Comparison of ENCODE assay signal across 5 cellular contexts in the genomic region with DNA sequence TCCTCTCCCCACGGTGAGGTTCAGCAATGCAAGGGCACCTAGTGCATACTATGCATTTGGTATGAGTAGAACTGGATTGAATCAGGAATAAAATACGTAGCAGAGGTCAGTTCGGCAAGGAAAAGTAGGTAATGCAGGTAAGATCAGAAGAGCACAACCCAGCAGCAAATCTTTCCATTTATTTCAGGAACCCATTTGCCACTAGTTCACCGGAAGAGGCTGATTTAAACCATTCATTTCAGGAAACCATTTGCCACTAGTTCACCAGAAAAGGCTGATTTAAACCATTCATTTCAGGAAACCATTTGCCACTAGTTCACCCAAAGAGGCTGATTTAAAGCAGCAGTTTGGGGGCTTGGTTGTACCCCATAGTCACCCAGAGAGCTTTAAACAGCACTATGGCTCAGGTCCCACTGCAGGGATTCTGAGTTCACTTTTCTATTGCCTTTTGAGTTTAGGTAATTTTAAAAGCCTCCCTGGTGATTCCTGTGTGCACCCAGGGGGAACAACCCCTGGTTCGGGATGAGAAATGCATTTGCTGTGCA. TPM values are rescaled to one million over a fixed set of nuclear protein-coding genes. Genes with fewer than 3 reads are reported as not detected.
"Had no signal": no experiment of that assay in that cellular context is flagged by ENCODE, and none has a peak within 500 bp of the region (broad histone marks: within the 10 kb centered on the region; RNA-seq: fewer than 3 reads in every experiment).

No MANE protein-coding gene starts in this region.

RNA-seq across cellular contexts. Expression of a gene that starts 4.2 kb away (rescaled TPM):
- total RNA-seq: GM23338, H1, H9, HT-29, IMR-90 had no signal
